ENCODE assay signal across 1 cellular context in genomic region chr2:86556508-86556907, GRCh38.
TF ChIP-seq lines count a peak whose summit lies in the region.

No MANE protein-coding gene starts in this region.

TF ChIP-seq in HepG2, 621 proteins besides CTCF, POLR2A, EP300 and RAD21 (continued from another document and continues in another):
- TF ChIP-seq ZNF749 (CRISPR knock-in tag; IDR thresholded peaks at IDR 0.05; ENCODE audit: borderline replicate concordance) (no peak), AFF4 (CRISPR knock-in tag; IDR thresholded peaks at IDR 0.05) (no peak), PAXIP1 (CRISPR knock-in tag; conservative IDR thresholded peaks at IDR 0.05) (peak; percentile 59), ERF (CRISPR knock-in tag; IDR thresholded peaks at IDR 0.05) (0 out of 2 replicates have a peak, but pooled peaks have one; percentile 55), ADNP (CRISPR knock-in tag; IDR thresholded peaks at IDR 0.05) (no peak), PAWR (CRISPR knock-in tag; IDR thresholded peaks at IDR 0.05; ENCODE audit: borderline replicate concordance) (no peak), ZNF367 (CRISPR knock-in tag; IDR thresholded peaks at IDR 0.05; ENCODE audit: borderline replicate concordance) (no peak), HOXA5 (CRISPR knock-in tag; IDR thresholded peaks at IDR 0.05) (no peak), FOXC1 (CRISPR knock-in tag; IDR thresholded peaks at IDR 0.05; ENCODE audit: borderline replicate concordance) (no peak), ZNF253 (CRISPR knock-in tag; IDR thresholded peaks at IDR 0.05; ENCODE audit: borderline replicate concordance) (peak; percentile 100), ZBTB8A (CRISPR knock-in tag; IDR thresholded peaks at IDR 0.05; ENCODE audit: borderline replicate concordance, low read depth) (no peak), SKIL (CRISPR knock-in tag; IDR thresholded peaks at IDR 0.05; ENCODE audit: borderline replicate concordance) (no peak), ATF7 (IDR thresholded peaks at IDR 0.05) (no peak), ATF7 (CRISPR knock-in tag; IDR thresholded peaks at IDR 0.05) (no peak), RELA (CRISPR knock-in tag; IDR thresholded peaks at IDR 0.05) (0 out of 2 replicates have a peak, but pooled peaks have one; percentile 41), SPEN (CRISPR knock-in tag; IDR thresholded peaks at IDR 0.05; ENCODE audit: low read depth) (no peak), YY1 (IDR thresholded peaks at IDR 0.05; ENCODE audit: insufficient read depth, insufficient replicate concordance, low read depth, low read length) (no peak), ZNF782 (CRISPR knock-in tag; IDR thresholded peaks at IDR 0.05; ENCODE audit: borderline replicate concordance) (no peak), KMT2B (CRISPR knock-in tag; IDR thresholded peaks at IDR 0.05) (0 out of 2 replicates have a peak, but pooled peaks have one; percentile 18), ZNF572 (CRISPR knock-in tag; IDR thresholded peaks at IDR 0.05) (no peak), DRAP1 (CRISPR knock-in tag; IDR thresholded peaks at IDR 0.05) (no peak), ZNF335 (CRISPR knock-in tag; IDR thresholded peaks at IDR 0.05) (0 out of 2 replicates have a peak, but pooled peaks have one; percentile 48), ZFX (CRISPR knock-in tag; IDR thresholded peaks at IDR 0.05; ENCODE audit: low read depth) (no peak), HNRNPK (IDR thresholded peaks at IDR 0.05; ENCODE audit: low read depth, low read length, poor library complexity, severe bottlenecking) (no peak), DNMT3B (CRISPR knock-in tag; conservative IDR thresholded peaks at IDR 0.05) (no peak), NRL (CRISPR knock-in tag; IDR thresholded peaks at IDR 0.05; ENCODE audit: borderline replicate concordance) (no peak), SMARCE1 (IDR thresholded peaks at IDR 0.05; ENCODE audit: borderline replicate concordance) (no peak), HNF4A (CRISPR knock-in tag; IDR thresholded peaks at IDR 0.05) (peak; percentile 45), RXRB (CRISPR knock-in tag; IDR thresholded peaks at IDR 0.05; ENCODE audit: borderline replicate concordance) (peak; percentile 45; the same call in 1 of the 2 replicates), ZSCAN31 (CRISPR knock-in tag; IDR thresholded peaks at IDR 0.05; ENCODE audit: low read depth) (no peak), ZFP82 (CRISPR knock-in tag; IDR thresholded peaks at IDR 0.05; ENCODE audit: borderline replicate concordance) (no peak), ZNF674 (CRISPR knock-in tag; IDR thresholded peaks at IDR 0.05; ENCODE audit: low read depth) (no peak), HDAC1 (CRISPR knock-in tag; IDR thresholded peaks at IDR 0.05) (no peak), FOXA3 (CRISPR knock-in tag; IDR thresholded peaks at IDR 0.05) (peak; percentile 94), TAF1 (CRISPR knock-in tag; IDR thresholded peaks at IDR 0.05) (no peak), ZNF549 (CRISPR knock-in tag; IDR thresholded peaks at IDR 0.05) (no peak), RBAK (CRISPR knock-in tag; IDR thresholded peaks at IDR 0.05) (0 out of 2 replicates have a peak, but pooled peaks have one; percentile 20), ZNF24 (IDR thresholded peaks at IDR 0.05) (no peak), KDM2A (CRISPR knock-in tag; IDR thresholded peaks at IDR 0.05; ENCODE audit: borderline replicate concordance, low read depth) (peak; percentile 69; the same call in 1 of the 2 replicates), ISL2 (CRISPR knock-in tag; IDR thresholded peaks at IDR 0.05) (peak; percentile 98), PHF20 (CRISPR knock-in tag; IDR thresholded peaks at IDR 0.05) (no peak), HOXA9 (CRISPR knock-in tag; IDR thresholded peaks at IDR 0.05; ENCODE audit: borderline replicate concordance) (no peak), STAT6 (CRISPR knock-in tag; IDR thresholded peaks at IDR 0.05; ENCODE audit: borderline replicate concordance) (no peak), RARG (CRISPR knock-in tag; IDR thresholded peaks at IDR 0.05; ENCODE audit: low read depth) (no peak), FOXO4 (CRISPR knock-in tag; conservative IDR thresholded peaks at IDR 0.05) (no peak), SP140L (CRISPR knock-in tag; IDR thresholded peaks at IDR 0.05; ENCODE audit: borderline replicate concordance) (no peak), ZNF83 (CRISPR knock-in tag; IDR thresholded peaks at IDR 0.05; ENCODE audit: borderline replicate concordance) (no peak), ZNF124 (CRISPR knock-in tag; IDR thresholded peaks at IDR 0.05) (peak; percentile 25; the same call in 1 of the 2 replicates)
- TF ChIP-seq, protein P1, sequence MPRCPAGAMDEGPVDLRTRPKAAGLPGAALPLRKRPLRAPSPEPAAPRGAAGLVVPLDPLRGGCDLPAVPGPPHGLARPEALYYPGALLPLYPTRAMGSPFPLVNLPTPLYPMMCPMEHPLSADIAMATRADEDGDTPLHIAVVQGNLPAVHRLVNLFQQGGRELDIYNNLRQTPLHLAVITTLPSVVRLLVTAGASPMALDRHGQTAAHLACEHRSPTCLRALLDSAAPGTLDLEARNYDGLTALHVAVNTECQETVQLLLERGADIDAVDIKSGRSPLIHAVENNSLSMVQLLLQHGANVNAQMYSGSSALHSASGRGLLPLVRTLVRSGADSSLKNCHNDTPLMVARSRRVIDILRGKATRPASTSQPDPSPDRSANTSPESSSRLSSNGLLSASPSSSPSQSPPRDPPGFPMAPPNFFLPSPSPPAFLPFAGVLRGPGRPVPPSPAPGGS (CRISPR knock-in tag; IDR thresholded peaks at IDR 0.05), result no peak
- TF ChIP-seq, protein P2, sequence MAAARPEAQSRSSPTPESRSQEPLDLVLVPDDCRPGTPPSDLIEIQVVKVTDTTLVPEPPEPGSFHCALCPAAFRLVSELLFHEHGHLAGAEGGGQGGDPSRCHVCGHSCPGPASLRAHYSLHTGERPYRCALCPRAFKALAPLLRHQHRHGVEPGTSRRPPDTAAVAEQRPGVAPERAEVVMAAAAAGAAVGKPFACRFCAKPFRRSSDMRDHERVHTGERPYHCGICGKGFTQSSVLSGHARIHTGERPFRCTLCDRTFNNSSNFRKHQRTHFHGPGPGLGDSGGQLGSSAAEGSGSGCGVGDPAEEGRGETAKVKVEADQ (CRISPR knock-in tag; IDR thresholded peaks at IDR 0.05; ENCODE audit: borderline replicate concordance), result no peak
